In genomic region chr1:146308892-146309291, GRCh38 we compare ENCODE assay signal across 6 cellular contexts.
DNase-seq lines count a peak whose midpoint lies in the region; ATAC-seq and TF ChIP-seq lines count a peak whose summit lies in the region.
"Not testable (repeated sequence)": the region's sequence is repeated elsewhere in the genome, so short reads cannot be mapped to it uniquely, and the experiment has no call there.

No MANE protein-coding gene starts in this region.

- H3K27ac Mint-ChIP-seq in activated CD4-positive, alpha-beta T cell treated with anti-CD3 and anti-CD28 coated beads for 36 hours; activated CD8-positive, alpha-beta T cell treated with anti-CD3 and anti-CD28 coated beads for 36 hours; activated T-helper 17 cell treated with anti-CD3 and anti-CD28 coated beads, Interleukin-2, amount 50 U/mL, for 72 hours: not testable (repeated sequence)

- TF ChIP-seq POLR2A in testis (IDR thresholded peaks at IDR 0.05) = not testable (repeated sequence)

- 73 to 100% methylated on average over 1 of the region's 1 CpG for WGBS in testis, 2 donors

- not testable (repeated sequence) for H3K4me3 Mint-ChIP-seq in activated CD4-positive, alpha-beta T cell treated with anti-CD3 and anti-CD28 coated beads for 36 hours; activated CD8-positive, alpha-beta T cell treated with anti-CD3 and anti-CD28 coated beads for 36 hours; activated T-helper 17 cell treated with anti-CD3 and anti-CD28 coated beads, Interleukin-2, amount 50 U/mL, for 72 hours

- H3K9me3 ChIP-seq in testis = not testable (repeated sequence)

- H3K4me3 ChIP-seq in brain microvascular endothelial cell (ENCODE audit: low read depth, low read length); testis: not testable (repeated sequence)

- not testable (repeated sequence) for H3K27me3 ChIP-seq in brain microvascular endothelial cell (replicated peaks); testis

- CTCF ChIA-PET in activated CD4-positive, alpha-beta T cell treated with anti-CD3 and anti-CD28 coated beads for 36 hours (lab: Charles Lee); activated CD8-positive, alpha-beta T cell treated with anti-CD3 and anti-CD28 coated beads for 36 hours (lab: Charles Lee): not testable (repeated sequence)

- not testable (repeated sequence) for H3K4me1 ChIP-seq in testis

- H3K9me3 Mint-ChIP-seq in activated CD4-positive, alpha-beta T cell treated with anti-CD3 and anti-CD28 coated beads for 36 hours (ENCODE audit: low read depth); activated CD8-positive, alpha-beta T cell treated with anti-CD3 and anti-CD28 coated beads for 36 hours; activated T-helper 17 cell treated with anti-CD3 and anti-CD28 coated beads, Interleukin-2, amount 50 U/mL, for 72 hours: not testable (repeated sequence)

- not testable (repeated sequence) for H3K4me1 Mint-ChIP-seq in activated CD4-positive, alpha-beta T cell treated with anti-CD3 and anti-CD28 coated beads for 36 hours; activated CD8-positive, alpha-beta T cell treated with anti-CD3 and anti-CD28 coated beads for 36 hours (ENCODE audit: low read depth); activated T-helper 17 cell treated with anti-CD3 and anti-CD28 coated beads, Interleukin-2, amount 50 U/mL, for 72 hours

- intact Hi-C loops in activated CD4-positive, alpha-beta T cell treated with anti-CD3 and anti-CD28 coated beads for 36 hours (cut with DNase I, micrococcal nuclease); activated CD8-positive, alpha-beta T cell treated with anti-CD3 and anti-CD28 coated beads for 36 hours (cut with micrococcal nuclease); testis (cut with DNase I; ENCODE audit: low total_unique reads): not testable (repeated sequence)

- not testable (repeated sequence) for TF ChIP-seq CTCF in activated CD8-positive, alpha-beta T cell treated with anti-CD3 and anti-CD28 coated beads for 36 hours (IDR thresholded peaks at IDR 0.05); brain microvascular endothelial cell (IDR thresholded peaks at IDR 0.05; ENCODE audit: low read depth, low read length, missing control alignments); omental fat pad (IDR thresholded peaks at IDR 0.05); testis (IDR thresholded peaks at IDR 0.05)

- H3K36me3 Mint-ChIP-seq in activated CD4-positive, alpha-beta T cell treated with anti-CD3 and anti-CD28 coated beads for 36 hours (ENCODE audit: low read depth); activated CD8-positive, alpha-beta T cell treated with anti-CD3 and anti-CD28 coated beads for 36 hours (ENCODE audit: low read depth); activated T-helper 17 cell treated with anti-CD3 and anti-CD28 coated beads, Interleukin-2, amount 50 U/mL, for 72 hours (ENCODE audit: low read depth): not testable (repeated sequence)

- in situ Hi-C loops in brain microvascular endothelial cell (cut with HindIII; ENCODE audit: low pct_ligation_motif_present, low sequenced_read_pairs) = not testable (repeated sequence)

- H3K36me3 ChIP-seq in brain microvascular endothelial cell (replicated peaks); testis (ENCODE audit: low read depth, missing control alignments): not testable (repeated sequence)

- not testable (repeated sequence) for DNase-seq in activated CD4-positive, alpha-beta T cell treated with anti-CD3 and anti-CD28 coated beads for 36 hours; omental fat pad (ENCODE audit: low spot score)
- DNase-seq in activated CD8-positive, alpha-beta T cell treated with anti-CD3 and anti-CD28 coated beads for 36 hours = peak; percentile 13
- peak; percentile 9 for DNase-seq in brain microvascular endothelial cell
- peak; percentile 13 for DNase-seq in testis

- not testable (repeated sequence) for H3K27ac ChIP-seq in brain microvascular endothelial cell, testis

- POLR2A ChIA-PET in activated CD4-positive, alpha-beta T cell treated with anti-CD3 and anti-CD28 coated beads for 36 hours (lab: Charles Lee); activated CD8-positive, alpha-beta T cell treated with anti-CD3 and anti-CD28 coated beads for 36 hours (lab: Charles Lee): not testable (repeated sequence)

- peak; percentile 47 for ATAC-seq in activated CD4-positive, alpha-beta T cell treated with anti-CD3 and anti-CD28 coated beads for 36 hours
- peak; percentile 29 for ATAC-seq in activated CD8-positive, alpha-beta T cell treated with anti-CD3 and anti-CD28 coated beads for 36 hours
- ATAC-seq in activated T-helper 17 cell treated with anti-CD3 and anti-CD28 coated beads, Interleukin-2, amount 50 U/mL, for 72 hours (replicated peaks) = peak; percentile 49
- peak; percentile 24 for ATAC-seq in omental fat pad (ENCODE audit: low FRiP score)

- not testable (repeated sequence) for H3K27me3 Mint-ChIP-seq in activated CD4-positive, alpha-beta T cell treated with anti-CD3 and anti-CD28 coated beads for 36 hours; activated CD8-positive, alpha-beta T cell treated with anti-CD3 and anti-CD28 coated beads for 36 hours; activated T-helper 17 cell treated with anti-CD3 and anti-CD28 coated beads, Interleukin-2, amount 50 U/mL, for 72 hours
